Comparison of ENCODE assay signal across 1 cellular context in genomic region chr2:10374362-10374943, GRCh38.
TF ChIP-seq lines count a peak whose summit lies in the region.

No MANE protein-coding gene starts in this region.

TF ChIP-seq in K562, 482 proteins besides CTCF, POLR2A, EP300 and RAD21:
- TF ChIP-seq MAFG (tag; conservative IDR thresholded peaks at IDR 0.05) (no peak), ZNF316 (IDR thresholded peaks at IDR 0.05) (peak; percentile 56)
TF ChIP-seq in K562: peak in this region for 1.
